In genomic region chr1:157315544-157315943, GRCh38 we compare ENCODE assay signal across 11 cellular contexts.
"Had no signal": no experiment of that assay in that cellular context is flagged by ENCODE, and none has a peak within 500 bp of the region (broad histone marks: within the 10 kb centered on the region; RNA-seq: fewer than 3 reads in every experiment).

No MANE protein-coding gene starts in this region.

- ATAC-seq: activated CD8-positive, alpha-beta memory T cell treated with anti-CD3 and anti-CD28 coated beads, Interleukin-2, amount 10 ng/mL, durations not matched to agents 7 days and 5 days; esophagus mucosa; heart right ventricle; left lung; stimulated activated naive CD8-positive, alpha-beta T cell treated with anti-CD3 and anti-CD28 coated beads, Interleukin-15, Interleukin-2, amounts not matched to agents 100 U/mL and 50 U/mL, for 24 hours had no signal

- DNase-seq: activated B cell treated with CpG ODN at 0.5 μM for 24 hours; activated CD4-positive, alpha-beta memory T cell treated with anti-CD3 and anti-CD28 coated beads, Interleukin-2, amount 10 ng/mL, durations not matched to agents 7 days and 5 days; activated CD4-positive, alpha-beta T cell treated with anti-CD3 and anti-CD28 coated beads for 48 hours; activated CD8-positive, alpha-beta memory T cell treated with anti-CD3 and anti-CD28 coated beads, Interleukin-2, amount 10 ng/mL, durations not matched to agents 7 days and 5 days; effector CD4-positive, alpha-beta T cell; heart right ventricle; left lung; stimulated activated naive CD8-positive, alpha-beta T cell treated with anti-CD3 and anti-CD28 coated beads, Interleukin-15, Interleukin-2, amounts not matched to agents 100 U/mL and 50 U/mL, for 24 hours; substantia nigra; tibial artery had no signal
